8 cellular contexts compared by ENCODE assay signal in genomic region chr5:15499528-15500325, GRCh38. TPM values are rescaled to one million over a fixed set of nuclear protein-coding genes. Genes with fewer than 3 reads are reported as not detected.
DNase-seq lines count a peak whose midpoint lies in the region; TF ChIP-seq lines count a peak whose summit lies in the region.

FBXL7 (plus strand) TSS chr5:15500180.

- peak; percentile 89 for DNase-seq in AG08396 (ENCODE audit: low spot score)
- peak; percentile 69 for DNase-seq in HEK293T (ENCODE audit: extremely low spot score)
- DNase-seq in SW 1271 (lab: John Stamatoyannopoulos, UW) = peak; percentile 46 to 75
- peak; percentile 92 for DNase-seq in glutamatergic neuron
- DNase-seq in occipital lobe (lab: John Stamatoyannopoulos, UW) = peak; percentile 43
- DNase-seq in T-helper 2 cell treated with Interferon-gamma antibody and Interleukin-4, amounts not matched to agents 5 μg/mL and 100 μg/mL, for 36 hours (ENCODE audit: low spot score) = no peak
- no peak for DNase-seq in T-helper 9 cell
- DNase-seq in activated CD4-positive, alpha-beta T cell treated with anti-CD3 and anti-CD28 coated beads, Interleukin-2, amount 50 U/mL, for 48 hours = no peak

- H3K27me3 Mint-ChIP-seq in glutamatergic neuron (ENCODE audit: unreplicated experiment) = peaks cover 6% of the 10 kb centered on the region
- H3K27me3 Mint-ChIP-seq in T-helper 2 cell treated with Interferon-gamma antibody and Interleukin-4, amounts not matched to agents 5 μg/mL and 100 μg/mL, for 36 hours (ENCODE audit: low read depth) = peaks cover 26% of the 10 kb centered on the region

- H3K36me3 Mint-ChIP-seq in glutamatergic neuron (ENCODE audit: unreplicated experiment) = no peaks in the 10 kb centered on the region
- no peaks in the 10 kb centered on the region for H3K36me3 Mint-ChIP-seq in T-helper 2 cell treated with Interferon-gamma antibody and Interleukin-4, amounts not matched to agents 5 μg/mL and 100 μg/mL, for 36 hours (ENCODE audit: low read depth)

- H3K9me3 Mint-ChIP-seq in glutamatergic neuron (ENCODE audit: unreplicated experiment) = peaks cover 6% of the 10 kb centered on the region
- no peaks in the 10 kb centered on the region for H3K9me3 Mint-ChIP-seq in T-helper 2 cell treated with Interferon-gamma antibody and Interleukin-4, amounts not matched to agents 5 μg/mL and 100 μg/mL, for 36 hours

- CTCF ChIA-PET in HEK293T (lab: Yijun Ruan, JAX) = no interaction called here

- POLR2A ChIA-PET in HEK293T (lab: Yijun Ruan, JAX) = no interaction called here

- TF ChIP-seq CTCF in glutamatergic neuron (IDR thresholded peaks at IDR 0.05; ENCODE audit: partially characterized antibody, unreplicated experiment) = peak; percentile 2

- peak within 1 kb of the TSS; percentile 96 for H3K4me3 Mint-ChIP-seq in glutamatergic neuron (ENCODE audit: unreplicated experiment)
- H3K4me3 Mint-ChIP-seq in T-helper 2 cell treated with Interferon-gamma antibody and Interleukin-4, amounts not matched to agents 5 μg/mL and 100 μg/mL, for 36 hours = no peak within 1 kb of the TSS

- H3K27ac Mint-ChIP-seq in glutamatergic neuron (ENCODE audit: unreplicated experiment) = peak within 1 kb of the TSS; percentile 90
- H3K27ac Mint-ChIP-seq in T-helper 2 cell treated with Interferon-gamma antibody and Interleukin-4, amounts not matched to agents 5 μg/mL and 100 μg/mL, for 36 hours = no peak within 1 kb of the TSS

- peaks cover 34% of the 10 kb centered on the region for H3K4me1 Mint-ChIP-seq in glutamatergic neuron (ENCODE audit: low read depth, unreplicated experiment)
- no peaks in the 10 kb centered on the region for H3K4me1 Mint-ChIP-seq in T-helper 2 cell treated with Interferon-gamma antibody and Interleukin-4, amounts not matched to agents 5 μg/mL and 100 μg/mL, for 36 hours (ENCODE audit: low read depth)

TF ChIP-seq in HEK293T, 16 proteins besides CTCF, POLR2A, EP300 and RAD21:
- TF ChIP-seq BHLHE40 (IDR thresholded peaks at IDR 0.05; ENCODE audit: borderline replicate concordance) (no peak), PKNOX1 (IDR thresholded peaks at IDR 0.05) (peak; percentile 86), ARNT (IDR thresholded peaks at IDR 0.05) (no peak), FOXM1 (IDR thresholded peaks at IDR 0.05; ENCODE audit: borderline replicate concordance) (no peak)

RNA-seq across cellular contexts. Expression of gene FBXL7, which starts in this region (rescaled TPM):
- total RNA-seq in glutamatergic neuron (ENCODE audit: unreplicated experiment) = 25.3 TPM
- total RNA-seq in occipital lobe = 3.0 TPM

Comparison
In these comparisons a context has a peak if more than half of its experiments do, and no peak if none do; other contexts are left out.
1. DNase-seq: peak in AG08396 (single experiment), HEK293T (single experiment), SW 1271 (2 of 2), glutamatergic neuron (single experiment) and occipital lobe (single experiment); none in T-helper 2 cell treated with Interferon-gamma antibody and Interleukin-4, amounts not matched to agents 5 μg/mL and 100 μg/mL, for 36 hours (single experiment), T-helper 9 cell (single experiment) and activated CD4-positive, alpha-beta T cell treated with anti-CD3 and anti-CD28 coated beads, Interleukin-2, amount 50 U/mL, for 48 hours (0 of 2).